In genomic region chr3:49684453-49684852, GRCh38 we compare ENCODE assay signal across 3 cellular contexts. TPM values are rescaled to one million over a fixed set of nuclear protein-coding genes. Genes with fewer than 3 reads are reported as not detected.
"Had no signal": no experiment of that assay in that cellular context is flagged by ENCODE, and none has a peak within 500 bp of the region (broad histone marks: within the 10 kb centered on the region; RNA-seq: fewer than 3 reads in every experiment).

No MANE protein-coding gene starts in this region.

RNA-seq across cellular contexts. Expression of gene AMIGO3, which starts 35.0 kb away (rescaled TPM):
- total RNA-seq: MCF 10A, NCI-H460, Right ventricle myocardium superior had no signal
